In the genomic region with DNA sequence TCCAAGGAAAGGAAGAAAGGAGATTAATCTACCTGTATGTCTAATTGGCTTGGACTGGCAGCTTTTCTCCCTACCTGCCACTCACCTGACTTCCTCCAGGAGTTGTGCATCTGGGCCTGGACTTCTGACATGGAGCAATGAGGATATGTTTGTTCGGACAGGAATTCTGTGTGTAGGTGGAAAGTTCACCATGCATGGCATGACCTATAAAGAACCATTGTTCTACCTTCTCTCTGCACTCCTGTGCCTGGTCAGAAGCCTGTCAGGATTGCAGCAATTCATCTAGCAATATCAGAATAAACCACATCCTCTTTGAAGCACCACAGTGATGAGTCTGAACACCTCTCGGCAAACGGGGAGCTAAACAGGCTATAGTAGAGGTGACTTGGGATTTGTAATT, we compare ENCODE assay signal across 26 cellular contexts. TPM values are rescaled to one million over a fixed set of nuclear protein-coding genes. Genes with fewer than 3 reads are reported as not detected.
A peak's percentile ranks its signal among the peaks of the same experiment; 100 is the strongest.
DNase-seq lines count a peak whose midpoint lies in the region; ATAC-seq, FAIRE-seq and TF ChIP-seq lines count a peak whose summit lies in the region.
"Had no signal": no experiment of that assay in that cellular context is flagged by ENCODE, and none has a peak within 500 bp of the region (broad histone marks: within the 10 kb centered on the region; RNA-seq: fewer than 3 reads in every experiment).

No MANE protein-coding gene starts in this region.

- in situ Hi-C loops in mammary epithelial cell (cut with MboI; ENCODE audit: low sequenced_read_pairs in 2 of 2) (no loop called here), GM12878 (cut with MboI) (no loop called here)

- H3K9ac ChIP-seq in mammary epithelial cell (ENCODE audit: insufficient read depth, low read length), result no peak overlapping the region
- no peak overlapping the region for H3K9ac ChIP-seq in GM12878 (ENCODE audit: control insufficient read depth, insufficient read depth, low read length)
- H3K9ac ChIP-seq in keratinocyte (ENCODE audit: control insufficient read depth, extremely low read depth, insufficient read depth, low read length), result no peak overlapping the region
- H3K9ac ChIP-seq: BLaER1 had no signal

- peak overlapping the region; percentile 73 for H3K4me2 ChIP-seq in mammary epithelial cell (ENCODE audit: insufficient read depth, low read depth, low read length)
- H3K4me2 ChIP-seq in GM12878 (ENCODE audit: control insufficient read depth, insufficient read depth), result no peak overlapping the region
- H3K4me2 ChIP-seq in keratinocyte (ENCODE audit: control insufficient read depth, extremely low read depth, insufficient read depth, low read depth, low read length), result no peak overlapping the region
- H3K4me2 ChIP-seq: BLaER1, GM23338 had no signal

- H3K27ac ChIP-seq in mammary epithelial cell (ENCODE audit: insufficient read depth, low read depth, low read length) (peak overlapping the region; percentile 10), GM12878 (ENCODE audit: control insufficient read depth, insufficient read depth) (no peak overlapping the region), keratinocyte (ENCODE audit: control insufficient read depth, insufficient read depth, low read length) (no peak overlapping the region)
- H3K27ac ChIP-seq: 22Rv1, BLaER1, C4-2B had no signal

- H3K4me1 ChIP-seq in mammary epithelial cell (ENCODE audit: insufficient read depth, low read length), result peaks cover 33% of the 10 kb centered on the region
- no peaks in the 10 kb centered on the region for H3K4me1 ChIP-seq in GM12878 (ENCODE audit: control insufficient read depth, insufficient read depth, low read length)
- no peaks in the 10 kb centered on the region for H3K4me1 ChIP-seq in keratinocyte (ENCODE audit: control insufficient read depth, extremely low read depth, insufficient read depth, low read length)
- H3K4me1 ChIP-seq in Caco-2, result no peaks in the 10 kb centered on the region
- H3K4me1 ChIP-seq in mucosa of descending colon (ENCODE audit: low read depth), result no peaks in the 10 kb centered on the region
- H3K4me1 ChIP-seq: BLaER1 had no signal

- no peaks in the 10 kb centered on the region for H3K9me1 ChIP-seq in keratinocyte (ENCODE audit: control insufficient read depth, extremely low read depth, insufficient read depth, low read length)

- no peak for TF ChIP-seq CTCF in mammary epithelial cell (conservative IDR thresholded peaks at IDR 0.05 in 1 of 2, IDR thresholded peaks at IDR 0.05 in 1 of 2; ENCODE audit: extremely low read depth in 1 of 2, insufficient read depth in 1 of 2, low read depth in 1 of 2, low read length in 2 of 2)
- TF ChIP-seq CTCF in MCF 10A (IDR thresholded peaks at IDR 0.05; ENCODE audit: unreplicated experiment), result no peak
- no peak for TF ChIP-seq CTCF in GM12878 (IDR thresholded peaks at IDR 0.05 in 2 of 3, conservative IDR thresholded peaks at IDR 0.05 in 1 of 3; ENCODE audit: control insufficient read depth in 2 of 3, extremely low read depth in 1 of 3, insufficient read depth in 1 of 3, low read depth in 3 of 3, low read length in 3 of 3)
- no peak for TF ChIP-seq CTCF in keratinocyte (optimal IDR thresholded peaks at IDR 0.05 in 1 of 3, IDR thresholded peaks at IDR 0.05 in 1 of 3, conservative IDR thresholded peaks at IDR 0.05 in 1 of 3; ENCODE audit: extremely low read depth in 1 of 3, insufficient read depth in 2 of 3, low read length in 3 of 3)
- no peak for TF ChIP-seq CTCF in Caco-2 (IDR thresholded peaks at IDR 0.05; ENCODE audit: insufficient read depth in 1 of 2, low read depth in 1 of 2, low read length in 1 of 2, severe bottlenecking in 1 of 2, unreplicated experiment in 1 of 2)
- no peak for TF ChIP-seq CTCF in mucosa of descending colon (IDR thresholded peaks at IDR 0.05)

- no peak overlapping the region for H3K4me3 Mint-ChIP-seq in MCF 10A (ENCODE audit: unreplicated experiment)
- H3K4me3 Mint-ChIP-seq in Caco-2 (ENCODE audit: unreplicated experiment), result no peak overlapping the region
- H3K4me3 Mint-ChIP-seq: B cell; CD4-positive, CD25-positive, alpha-beta regulatory T cell; CD8-positive, alpha-beta T cell; GM23338; H9 had no signal

- DNase-seq in mammary epithelial cell (peak; percentile 85), MCF 10A (ENCODE audit: unreplicated experiment) (no peak), HTR-8/SVneo (ENCODE audit: insufficient read length, low spot score) (no peak), GM12878 (ENCODE audit: low read depth, low spot score) (no peak), keratinocyte (ENCODE audit: low read depth, low spot score) (no peak), Caco-2 (no peak), mucosa of descending colon (no peak)
- DNase-seq: CD4-positive, CD25-positive, alpha-beta regulatory T cell; CD8-positive, alpha-beta T cell; DMS 273 treated with DMSO at 0.1 percent for 48 hours; DMS79; EL; GDM1; H9 had no signal

- POLR2A ChIA-PET in MCF 10A (lab: Yijun Ruan, JAX) (interaction anchor here (0.7 kb wide), 1 partner anchor 156 kb away, joined by 3 read pairs; no protein-coding TSS in a partner anchor), GM12878 (lab: Charles Lee) (no interaction called here), Caco-2 (lab: Charles Lee) (no interaction called here)

- H2AFZ ChIP-seq in mammary epithelial cell (ENCODE audit: low read depth, low read length) (peak overlapping the region; percentile 78), GM12878 (ENCODE audit: control insufficient read depth, low read depth, low read length) (no peak overlapping the region), keratinocyte (ENCODE audit: control insufficient read depth, low read length) (no peak overlapping the region)
- H2AFZ ChIP-seq: GM23338 had no signal

- H3K27ac Mint-ChIP-seq in MCF 10A (ENCODE audit: low read depth, unreplicated experiment) (no peak overlapping the region), Caco-2 (ENCODE audit: unreplicated experiment) (no peak overlapping the region)
- H3K27ac Mint-ChIP-seq: B cell; CD4-positive, CD25-positive, alpha-beta regulatory T cell; CD8-positive, alpha-beta T cell; GM23338; H9 had no signal

- H3K27me3 ChIP-seq in mammary epithelial cell (ENCODE audit: insufficient read depth, low read length) (no peaks in the 10 kb centered on the region), GM12878 (replicated peaks in 1 of 2; ENCODE audit: control insufficient read depth in 2 of 2, insufficient read depth in 2 of 2, low read length in 1 of 2) (no peaks in the 10 kb centered on the region), keratinocyte (ENCODE audit: control insufficient read depth, extremely low read depth, insufficient read depth, low read length) (no peaks in the 10 kb centered on the region), Caco-2 (replicated peaks; ENCODE audit: control insufficient read depth, insufficient read depth, low read length) (no peaks in the 10 kb centered on the region)
- H3K27me3 ChIP-seq: BLaER1 had no signal

- WGBS in mammary epithelial cell (ENCODE audit: low coverage, missing lambda C conversion rate), result 0% methylated on average over 3 of the region's 3 CpGs
- WGBS in GM12878 (ENCODE audit: insufficient coverage, insufficient replicate concordance, low lambda C conversion rate, missing lambda C conversion rate), result 14% methylated on average over 3 of the region's 3 CpGs

- SMC1A ChIA-PET in GM12878 (lab: Charles Lee; ENCODE audit: uncharacterized antibody, unreplicated experiment), result no interaction called here

- no peaks in the 10 kb centered on the region for H3K36me3 ChIP-seq in mammary epithelial cell (ENCODE audit: insufficient read depth, low read length)
- H3K36me3 ChIP-seq in GM12878 (ENCODE audit: control insufficient read depth in 2 of 2, insufficient read depth in 2 of 2, low read length in 1 of 2), result no peaks in the 10 kb centered on the region
- no peaks in the 10 kb centered on the region for H3K36me3 ChIP-seq in keratinocyte (ENCODE audit: control insufficient read depth in 2 of 2, extremely low read depth in 1 of 2, insufficient read depth in 2 of 2, low read length in 2 of 2)
- H3K36me3 ChIP-seq in Caco-2 (ENCODE audit: control insufficient read depth, insufficient read depth, low read length), result no peaks in the 10 kb centered on the region
- H3K36me3 ChIP-seq in mucosa of descending colon (ENCODE audit: low read depth), result no peaks in the 10 kb centered on the region
- H3K36me3 ChIP-seq: BLaER1 had no signal

- dilution Hi-C loops in mammary epithelial cell (cut with HindIII; ENCODE audit: low sequenced_read_pairs), result no loop called here
- dilution Hi-C loops in keratinocyte (cut with MboI; ENCODE audit: extremely low pct_ligation_motif_present, low sequenced_read_pairs), result no loop called here

- no peaks in the 10 kb centered on the region for H3K27me3 Mint-ChIP-seq in MCF 10A (ENCODE audit: insufficient read depth, unreplicated experiment)
- peaks cover 3% of the 10 kb centered on the region for H3K27me3 Mint-ChIP-seq in Caco-2 (ENCODE audit: insufficient read depth, unreplicated experiment)
- H3K27me3 Mint-ChIP-seq: B cell; CD4-positive, CD25-positive, alpha-beta regulatory T cell had no signal

- ATAC-seq in GM12878, result peak; percentile 32; the same call in 1 of the 3 replicates
- no peak for ATAC-seq in mucosa of descending colon
- ATAC-seq in GM18868 (IDR thresholded peaks at IDR 0.05; ENCODE audit: unreplicated experiment), result no peak
- ATAC-seq: CD8-positive, alpha-beta T cell; GM23338; HCT116 had no signal

- TF ChIP-seq RAD21 in GM12878 (IDR thresholded peaks at IDR 0.05; ENCODE audit: insufficient read depth, low read depth, low read length), result no peak

- H3K9me3 ChIP-seq in mammary epithelial cell (replicated peaks; ENCODE audit: insufficient read depth, low read length), result no peaks in the 10 kb centered on the region
- no peaks in the 10 kb centered on the region for H3K9me3 ChIP-seq in GM12878 (replicated peaks; ENCODE audit: control insufficient read depth, insufficient read depth, low read length)
- no peaks in the 10 kb centered on the region for H3K9me3 ChIP-seq in keratinocyte (ENCODE audit: control insufficient read depth, low read depth, low read length)
- no peaks in the 10 kb centered on the region for H3K9me3 ChIP-seq in Caco-2
- H3K9me3 ChIP-seq in mucosa of descending colon, result no peaks in the 10 kb centered on the region
- H3K9me3 ChIP-seq: BLaER1 had no signal

- CTCF ChIA-PET in mammary epithelial cell (lab: Charles Lee; ENCODE audit: low non-redundant PET) (no interaction called here), MCF 10A (lab: Yijun Ruan, JAX) (no interaction called here), GM12878 (lab: Yijun Ruan, JAX) (no interaction called here), Caco-2 (lab: Charles Lee) (no interaction called here)

- H4K20me1 ChIP-seq in mammary epithelial cell (ENCODE audit: insufficient read depth, low read length) (no peaks in the 10 kb centered on the region), GM12878 (ENCODE audit: control insufficient read depth, insufficient read depth) (no peaks in the 10 kb centered on the region), keratinocyte (ENCODE audit: control insufficient read depth, extremely low read depth, insufficient read depth, low read length) (no peaks in the 10 kb centered on the region)
- H4K20me1 ChIP-seq: BLaER1 had no signal

- no peak overlapping the region for H3K4me3 ChIP-seq in mammary epithelial cell (replicated peaks in 1 of 3; ENCODE audit: insufficient read depth in 1 of 3, low read depth in 2 of 3, low read length in 3 of 3)
- H3K4me3 ChIP-seq in GM12878, result no peak overlapping the region
- no peak overlapping the region for H3K4me3 ChIP-seq in keratinocyte (ENCODE audit: control insufficient read depth in 2 of 3, extremely low read depth in 1 of 3, insufficient read depth in 2 of 3, low read depth in 1 of 3, low read length in 3 of 3)
- H3K4me3 ChIP-seq in Caco-2 (ENCODE audit: low read depth, low read length), result no peak overlapping the region
- H3K4me3 ChIP-seq in mucosa of descending colon, result no peak overlapping the region
- H3K4me3 ChIP-seq: BLaER1, GM23338 had no signal

- peak; percentile 9 for FAIRE-seq in HTR-8/SVneo (lab: Jason Lieb, UNC)
- no peak for FAIRE-seq in GM12878 (lab: Jason Lieb, UNC)
- peak; percentile 44 for FAIRE-seq in keratinocyte (lab: Jason Lieb, UNC)
- FAIRE-seq: A204.1, D721Med, GM12891, GM19239 had no signal

- H3K79me2 ChIP-seq in mammary epithelial cell (ENCODE audit: insufficient read depth, low read length), result no peaks in the 10 kb centered on the region
- H3K79me2 ChIP-seq in GM12878 (ENCODE audit: control insufficient read depth, insufficient read depth, low read length), result no peaks in the 10 kb centered on the region
- H3K79me2 ChIP-seq in keratinocyte (ENCODE audit: control insufficient read depth, insufficient read depth, low read length), result no peaks in the 10 kb centered on the region

- intact Hi-C loops in mammary epithelial cell (cut with micrococcal nuclease), result loop anchor here (10.0 kb wide), 1 partner anchor 170 kb away; no protein-coding TSS in a partner anchor
- intact Hi-C loops in MCF 10A (cut with micrococcal nuclease), result no loop called here
- intact Hi-C loops in GM12878 (cut with micrococcal nuclease; ENCODE audit: unreplicated experiment), result no loop called here
- intact Hi-C loops in Caco-2 (cut with micrococcal nuclease; ENCODE audit: unreplicated experiment), result no loop called here
- intact Hi-C loops in mucosa of descending colon (cut with DNase I, micrococcal nuclease), result no loop called here

- TF ChIP-seq EP300 in GM12878 (IDR thresholded peaks at IDR 0.05; ENCODE audit: borderline replicate concordance in 1 of 2, control insufficient read depth in 1 of 2, low read depth in 2 of 2, low read length in 2 of 2), result no peak

- H3K36me3 Mint-ChIP-seq in MCF 10A (ENCODE audit: insufficient read depth, unreplicated experiment), result no peaks in the 10 kb centered on the region
- H3K36me3 Mint-ChIP-seq in Caco-2 (ENCODE audit: insufficient read depth, unreplicated experiment), result no peaks in the 10 kb centered on the region
- H3K36me3 Mint-ChIP-seq: CD4-positive, CD25-positive, alpha-beta regulatory T cell; CD8-positive, alpha-beta T cell had no signal

- TF ChIP-seq POLR2A in GM12878 (IDR thresholded peaks at IDR 0.05; ENCODE audit: low read depth, low read length), result no peak

- BruUV-seq in mammary epithelial cell (replicated peaks; lab: Mats Ljungman, UMichigan) (no TSS peak), MCF 10A (replicated peaks; lab: Mats Ljungman, UMichigan) (no TSS peak), GM12878 (replicated peaks; lab: Mats Ljungman, UMichigan) (no TSS peak), Caco-2 (replicated peaks; lab: Mats Ljungman, UMichigan) (no TSS peak)

- no peaks in the 10 kb centered on the region for H3K9me3 Mint-ChIP-seq in MCF 10A (ENCODE audit: unreplicated experiment)
- no peaks in the 10 kb centered on the region for H3K9me3 Mint-ChIP-seq in Caco-2 (ENCODE audit: unreplicated experiment)
- H3K9me3 Mint-ChIP-seq: CD8-positive, alpha-beta T cell; GM23338; H9 had no signal

- H3K4me1 Mint-ChIP-seq in MCF 10A (ENCODE audit: insufficient read depth, unreplicated experiment) (no peaks in the 10 kb centered on the region), Caco-2 (ENCODE audit: low read depth, unreplicated experiment) (no peaks in the 10 kb centered on the region)
- H3K4me1 Mint-ChIP-seq: B cell; CD4-positive, CD25-positive, alpha-beta regulatory T cell; GM23338; H9 had no signal

- RAD21 ChIA-PET in GM12878 (lab: Charles Lee; ENCODE audit: unreplicated experiment), result no interaction called here

RNA-seq across cellular contexts. Expression of gene CCDC85A, which starts 20.8 kb away (rescaled TPM):
- under 1 TPM in 1 of 2 donors, not detected in 1; 0.17 TPM for total RNA-seq in mammary epithelial cell
- polyA plus RNA-seq in mammary epithelial cell, result 0.01 TPM
- not detected for polyA minus RNA-seq in mammary epithelial cell
- total RNA-seq in MCF 10A (2022), result 0.16 and 0.20 TPM in 2 replicates
- 7.1 and 8.0 TPM in 2 replicates for total RNA-seq in GM12878 (2013; cell fraction: nucleolus; rRNA removed)
- total RNA-seq in GM12878 (2014; rRNA removed), result not detected in 2 replicates
- total RNA-seq in GM12878 (2014; rRNA removed; fragmentation: Illumina TruSeq; extraction: Trizol), result not detected in 2 replicates
- not detected in 2 replicates for total RNA-seq in GM12878 (2021)
- not detected for polyA plus RNA-seq in GM12878 (2011; ENCODE audit: low read depth)
- polyA plus RNA-seq in GM12878 (2011; rRNA removed), result 0.32 and 0.57 TPM in 2 replicates
- 0.37 and 0.53 TPM in 2 replicates for polyA plus RNA-seq in GM12878 (2011; cell fraction: cytosol; rRNA removed)
- polyA plus RNA-seq in GM12878 (2011; cell fraction: nucleus; rRNA removed), result 0.59 and 0.94 TPM in 2 replicates
- not detected in 2 replicates for polyA plus RNA-seq in GM12878 (2012)
- not detected in 2 replicates for polyA plus RNA-seq in GM12878 (2014; fragmentation: Illumina TruSeq; extraction: Trizol)
- polyA plus RNA-seq in GM12878 (2014; fragmentation: Nextera tagmentation; extraction: Ambion mirVana), result under 1 TPM; 0.02 to 0.04 TPM
- polyA plus RNA-seq in GM12878 (2014; rRNA removed), result not detected in 2 replicates
- not detected for polyA plus RNA-seq in GM12878 (2016; fragmentation: Nextera tagmentation; extraction: Ambion mirVana)
- polyA minus RNA-seq in GM12878 (2011; rRNA and poly(A)+ RNA removed), result 0.66 and 1.0 TPM in 2 replicates
- polyA minus RNA-seq in GM12878 (2011; cell fraction: cytosol; rRNA and poly(A)+ RNA removed), result 0.40 and 0.83 TPM in 2 replicates
- polyA minus RNA-seq in GM12878 (2011; cell fraction: nucleus; rRNA and poly(A)+ RNA removed), result 0.97 and 3.3 TPM in 2 replicates
- polyA plus RNA-seq in keratinocyte, result 0.01 to 0.03 TPM in 2 of 3 replicates, not detected in the other
- not detected for polyA plus RNA-seq in keratinocyte (2011; ENCODE audit: low read depth)
- not detected in 2 replicates for polyA plus RNA-seq in keratinocyte (2011; cell fraction: cytosol; rRNA removed)
- polyA plus RNA-seq in keratinocyte (2011; cell fraction: nucleus; rRNA removed), result 0.05 TPM in 1 of 2 replicates, not detected in the other
- polyA plus RNA-seq in keratinocyte (2012; ENCODE audit: low replicate concordance), result 0.04 TPM in 1 of 2 replicates, not detected in the other
- polyA minus RNA-seq in keratinocyte, result 0.10 TPM in 1 of 3 replicates, not detected in the others
- polyA minus RNA-seq in keratinocyte (2011; cell fraction: cytosol; rRNA and poly(A)+ RNA removed), result not detected
- not detected in 2 replicates for polyA minus RNA-seq in keratinocyte (2011; cell fraction: nucleus; rRNA and poly(A)+ RNA removed)
- total RNA-seq in Caco-2 (2022), result not detected in 2 replicates
- 1 to 10 TPM in 1 of 3 donors, under 1 TPM in 2; 0.41 to 2.7 (median 0.49) TPM for total RNA-seq in mucosa of descending colon
- total RNA-seq: B cell; CD4-positive, CD25-positive, alpha-beta regulatory T cell; CD8-positive, alpha-beta T cell had no signal
- polyA plus RNA-seq: AG04450; CD4-positive, CD25-positive, alpha-beta regulatory T cell had no signal
